9 cellular contexts compared by ENCODE assay signal in genomic region chr2:104378853-104379374, GRCh38.
DNase-seq lines count a peak whose midpoint lies in the region; ATAC-seq and TF ChIP-seq lines count a peak whose summit lies in the region.
"Had no signal": no experiment of that assay in that cellular context is flagged by ENCODE, and none has a peak within 500 bp of the region (broad histone marks: within the 10 kb centered on the region; RNA-seq: fewer than 3 reads in every experiment).

No MANE protein-coding gene starts in this region.

- peak overlapping the region; percentile 80 for H3K4me3 Mint-ChIP-seq in stimulated activated memory B cell treated with anti-CD40 and anti-IgM and Interleukin-4, amounts not matched to agents 10 μg/mL and 1 μg/mL and 100 μg/mL, for 72 hours

- peaks cover 10% of the 10 kb centered on the region for H3K4me1 Mint-ChIP-seq in stimulated activated memory B cell treated with anti-CD40 and anti-IgM and Interleukin-4, amounts not matched to agents 10 μg/mL and 1 μg/mL and 100 μg/mL, for 72 hours

- H3K36me3 Mint-ChIP-seq in stimulated activated memory B cell treated with anti-CD40 and anti-IgM and Interleukin-4, amounts not matched to agents 10 μg/mL and 1 μg/mL and 100 μg/mL, for 72 hours, result no peaks in the 10 kb centered on the region

- DNase-seq in NCI-H1417 (lab: John Stamatoyannopoulos, UW) (peak in 2 of 3 experiments; percentile 2 to 37), NCI-H1417 treated with DMSO at 0.1 percent for 48 hours (lab: John Stamatoyannopoulos, UW) (no peak), NCI-H446 treated with DMSO at 0.1 percent for 48 hours (lab: John Stamatoyannopoulos, UW) (peak; percentile 9), anterior cingulate cortex (lab: John Stamatoyannopoulos, UW) (peak in 52 of 58 donors; percentile 8 to 88 (median 48)), islet precursor cell (peak; percentile 69), Peyer's patch (no peak)

- H3K27me3 Mint-ChIP-seq in stimulated activated memory B cell treated with anti-CD40 and anti-IgM and Interleukin-4, amounts not matched to agents 10 μg/mL and 1 μg/mL and 100 μg/mL, for 72 hours, result no peaks in the 10 kb centered on the region

- H3K9me3 ChIP-seq in HEK293 (ENCODE audit: control insufficient read depth, insufficient read depth, low read depth, low read length), result no peaks in the 10 kb centered on the region
- no peaks in the 10 kb centered on the region for H3K9me3 ChIP-seq in Peyer's patch

- TF ChIP-seq CTCF in HEK293 (tag by site-specific recombination; IDR thresholded peaks at IDR 0.05) (no peak), Peyer's patch (IDR thresholded peaks at IDR 0.05) (no peak)

- 0 out of 2 replicates have a peak, but pooled peaks cover 2% of the 10 kb centered on the region for H3K4me1 ChIP-seq in HEK293 (ENCODE audit: control insufficient read depth, insufficient read depth, low read length)
- no peaks in the 10 kb centered on the region for H3K4me1 ChIP-seq in Peyer's patch

- ATAC-seq in stimulated activated memory B cell treated with anti-CD40 and anti-IgM and Interleukin-4, amounts not matched to agents 10 μg/mL and 1 μg/mL and 100 μg/mL, for 72 hours, result peak; percentile 64

- H3K27me3 ChIP-seq in Peyer's patch, result no peaks in the 10 kb centered on the region

- peaks cover 3% of the 10 kb centered on the region for H3K9me3 Mint-ChIP-seq in stimulated activated memory B cell treated with anti-CD40 and anti-IgM and Interleukin-4, amounts not matched to agents 10 μg/mL and 1 μg/mL and 100 μg/mL, for 72 hours

- H3K27ac Mint-ChIP-seq in stimulated activated memory B cell treated with anti-CD40 and anti-IgM and Interleukin-4, amounts not matched to agents 10 μg/mL and 1 μg/mL and 100 μg/mL, for 72 hours, result peak overlapping the region; percentile 68

- POLR2A ChIA-PET in HEK293 (lab: Yijun Ruan, JAX), result no interaction called here

- no peak for TF ChIP-seq POLR2A in Peyer's patch (IDR thresholded peaks at IDR 0.05)

- CTCF ChIA-PET in HEK293 (lab: Yijun Ruan, JAX), result no interaction called here

- no peak overlapping the region for H3K27ac ChIP-seq in HEK293 (ENCODE audit: extremely low read depth, low read depth, low read length)
- no peak overlapping the region for H3K27ac ChIP-seq in Peyer's patch
- H3K27ac ChIP-seq: 22Rv1 had no signal

- H3K36me3 ChIP-seq in HEK293 (ENCODE audit: control insufficient read depth in 2 of 2, insufficient read depth in 1 of 2, low read length in 2 of 2) (no peaks in the 10 kb centered on the region), Peyer's patch (no peaks in the 10 kb centered on the region)

- peak overlapping the region; percentile 49 for H3K4me3 ChIP-seq in HEK293 (ENCODE audit: low read depth, low read length)
- H3K4me3 ChIP-seq in Peyer's patch, result peak overlapping the region in 2 of 4 donors; percentile 40 to 47

TF ChIP-seq in HEK293, 187 proteins besides CTCF, POLR2A, EP300 and RAD21 (continues in another document):
- TF ChIP-seq ZNF292 (tag by site-specific recombination; IDR thresholded peaks at IDR 0.05; ENCODE audit: borderline replicate concordance, low read depth) (no peak), ZNF19 (tag by site-specific recombination; IDR thresholded peaks at IDR 0.05; ENCODE audit: low read depth) (no peak), KLF1 (tag by site-specific recombination; IDR thresholded peaks at IDR 0.05) (no peak), ZNF473 (tag by site-specific recombination; IDR thresholded peaks at IDR 0.05) (no peak), ZXDB (tag by site-specific recombination; IDR thresholded peaks at IDR 0.05) (no peak), PRDM2 (tag by site-specific recombination; IDR thresholded peaks at IDR 0.05; ENCODE audit: borderline replicate concordance) (no peak), ZNF274 (IDR thresholded peaks at IDR 0.05; ENCODE audit: low read length) (no peak), ZNF274 (tag by site-specific recombination; IDR thresholded peaks at IDR 0.05; ENCODE audit: borderline replicate concordance) (no peak), ZNF280D (tag by site-specific recombination; IDR thresholded peaks at IDR 0.05) (no peak), ZNF514 (tag by site-specific recombination; IDR thresholded peaks at IDR 0.05) (no peak), SP3 (tag by site-specific recombination; IDR thresholded peaks at IDR 0.05) (0 out of 2 replicates have a peak, but pooled peaks have one; percentile 14), TRIM28 (IDR thresholded peaks at IDR 0.05; ENCODE audit: borderline replicate concordance, low read length) (0 out of 2 replicates have a peak, but pooled peaks have one; percentile 19), WT1 (tag by site-specific recombination; IDR thresholded peaks at IDR 0.05) (no peak), ZNF521 (tag by site-specific recombination; IDR thresholded peaks at IDR 0.05) (no peak)

Comparison
In these comparisons a context has a peak if more than half of its experiments do, and no peak if none do; other contexts are left out.
1. DNase-seq: peak in NCI-H1417 (2 of 3), NCI-H446 treated with DMSO at 0.1 percent for 48 hours (single experiment), anterior cingulate cortex (52 of 58) and islet precursor cell (single experiment); none in NCI-H1417 treated with DMSO at 0.1 percent for 48 hours (single experiment) and Peyer's patch (0 of 3).